Comparison of ENCODE assay signal across 18 cellular contexts in the genomic region with DNA sequence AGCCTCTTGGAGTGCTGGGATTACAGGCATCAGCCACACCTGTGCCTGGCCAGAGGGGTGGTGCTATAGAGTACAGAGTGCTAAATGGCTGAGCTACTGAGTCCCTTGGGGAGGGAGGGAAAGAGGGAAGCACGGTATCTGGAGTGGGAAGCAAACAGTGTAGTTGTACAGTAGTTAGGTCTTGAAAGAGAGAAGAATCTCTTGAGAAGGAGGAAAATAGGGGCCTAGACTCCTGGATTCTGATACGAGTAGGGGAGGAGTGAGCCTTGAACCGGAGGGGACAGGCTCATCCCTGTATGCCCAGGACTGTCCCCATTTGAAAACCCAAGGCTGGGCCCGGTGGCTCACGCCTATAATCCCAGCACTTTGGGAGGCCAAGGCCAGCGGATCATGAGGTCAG. TPM values are rescaled to one million over a fixed set of nuclear protein-coding genes. Genes with fewer than 3 reads are reported as not detected.
DNase-seq lines count a peak whose midpoint lies in the region; ATAC-seq and TF ChIP-seq lines count a peak whose summit lies in the region.
"Had no signal": no experiment of that assay in that cellular context is flagged by ENCODE, and none has a peak within 500 bp of the region (broad histone marks: within the 10 kb centered on the region; RNA-seq: fewer than 3 reads in every experiment).

No MANE protein-coding gene starts in this region.

- H3K27ac Mint-ChIP-seq in CD14-positive monocyte: peak overlapping the region in 6 of 7 donors; percentile 82 to 97 (median 95)
- no peak overlapping the region for H3K27ac Mint-ChIP-seq in endodermal cell
- H3K27ac Mint-ChIP-seq: neural progenitor cell had no signal

- no peaks in the 10 kb centered on the region for H3K27me3 ChIP-seq in endodermal cell (ENCODE audit: control insufficient read depth, insufficient read depth, low read length, poor library complexity, severe bottlenecking)
- H3K27me3 ChIP-seq: neural progenitor cell, right atrium auricular region, testis had no signal

- DNase-seq in AG08396 (ENCODE audit: low spot score) (peak; percentile 3), CD14-positive monocyte (ENCODE audit: low spot score) (no peak), RWPE1 (ENCODE audit: low spot score) (no peak), endodermal cell (peak; percentile 49), SIG-M5 (lab: John Stamatoyannopoulos, UW) (no peak)
- DNase-seq in stimulated activated CD4-positive, alpha-beta T cell treated with anti-CD3 and anti-CD28 coated beads, Interleukin-2, amount 100 ng/mL, for 48 hours: no peak
- DNase-seq: amniotic stem cell; MM.1S; NCI-H2081; stimulated activated CD4-positive, alpha-beta T cell treated with anti-CD3 and anti-CD28 coated beads, Interleukin-2, amount 100 ng/mL, for 24 hours; testis had no signal

- intact Hi-C loops in CD14-positive monocyte (cut with micrococcal nuclease): loop anchor here (5.0 to 10.0 kb wide), 3 partner anchors 48 to 152 kb away; a partner anchor contains a TSS

- TF ChIP-seq CTCF in CD14-positive monocyte (IDR thresholded peaks at IDR 0.05) (no peak), RWPE1 (conservative IDR thresholded peaks at IDR 0.05; ENCODE audit: low read depth) (no peak), endodermal cell (conservative IDR thresholded peaks at IDR 0.05) (no peak)

- H3K4me1 Mint-ChIP-seq in CD14-positive monocyte (peaks cover 68% of the 10 kb centered on the region), endodermal cell (peaks cover 9% of the 10 kb centered on the region)

- H3K9ac ChIP-seq in endodermal cell (ENCODE audit: extremely low read depth, low read length, poor library complexity, severe bottlenecking): no peak overlapping the region
- H3K9ac ChIP-seq: neural progenitor cell had no signal

- H3K4me3 Mint-ChIP-seq in CD14-positive monocyte: no peak overlapping the region
- H3K4me3 Mint-ChIP-seq in endodermal cell: no peak overlapping the region
- H3K4me3 Mint-ChIP-seq: neural progenitor cell had no signal

- ATAC-seq in GM18868 (IDR thresholded peaks at IDR 0.05; ENCODE audit: unreplicated experiment): no peak
- no peak for ATAC-seq in GM21360 (IDR thresholded peaks at IDR 0.05; ENCODE audit: unreplicated experiment)

- no peaks in the 10 kb centered on the region for H3K9me3 ChIP-seq in endodermal cell (ENCODE audit: control insufficient read depth, low read length)
- H3K9me3 ChIP-seq: right atrium auricular region, testis had no signal

- peaks cover 47% of the 10 kb centered on the region for H3K36me3 ChIP-seq in endodermal cell (ENCODE audit: control insufficient read depth, insufficient read depth, low read length)
- H3K36me3 ChIP-seq: neural progenitor cell had no signal

- H3K36me3 Mint-ChIP-seq in CD14-positive monocyte (peaks cover 42 to 65% of the 10 kb centered on the region in 2 donors), endodermal cell (ENCODE audit: low read depth) (peaks cover 36% of the 10 kb centered on the region)

- CTCF ChIA-PET in RWPE1 (lab: Yijun Ruan, JAX): interaction anchor here (0.5 to 1.0 kb wide), 2 partner anchors 30 to 1913 kb away, joined by 4 read pairs; no protein-coding TSS in a partner anchor

- H3K4me1 ChIP-seq in endodermal cell (ENCODE audit: control insufficient read depth, insufficient read depth, low read length): no peaks in the 10 kb centered on the region

- H3K9me3 Mint-ChIP-seq in CD14-positive monocyte (peaks cover 0 to 13% (median 0%) of the 10 kb centered on the region in 7 donors), endodermal cell (no peaks in the 10 kb centered on the region)
- H3K9me3 Mint-ChIP-seq: neural progenitor cell had no signal

- H3K27ac ChIP-seq in RWPE1 (peak overlapping the region; percentile 72), endodermal cell (ENCODE audit: low read depth, low read length) (no peak overlapping the region)
- H3K27ac ChIP-seq: C4-2B, epithelial cell of prostate, neural progenitor cell, right atrium auricular region, testis had no signal

- POLR2A ChIA-PET in RWPE1 (lab: Yijun Ruan, JAX; ENCODE audit: low non-redundant PET): no interaction called here

- H3K27me3 Mint-ChIP-seq in CD14-positive monocyte (ENCODE audit: low read depth in 3 of 3) (peaks cover 0 to 12% (median 2%) of the 10 kb centered on the region in 3 donors), endodermal cell (ENCODE audit: insufficient read depth) (no peaks in the 10 kb centered on the region)

- no peak overlapping the region for H3K4me3 ChIP-seq in endodermal cell (ENCODE audit: low read length)
- H3K4me3 ChIP-seq: lung, neural progenitor cell, right atrium auricular region, testis had no signal

- WGBS in endodermal cell (ENCODE audit: insufficient coverage in 1 of 2, insufficient read length in 1 of 2), 2 experiments: 91 to 94% methylated on average over 5 to 6 of the region's 6 CpGs

RNA-seq across cellular contexts. Expression of a gene that starts 5.1 kb away (rescaled TPM):
- polyA plus RNA-seq in CD14-positive monocyte: 100 to 1,000 TPM; 254 to 310 TPM
- total RNA-seq in endodermal cell: 100 to 1,000 TPM; 112 to 157 TPM
- 65.5 TPM for polyA plus RNA-seq in endodermal cell (2013, experiment 1 of 2)
- polyA plus RNA-seq in endodermal cell (2013, experiment 2 of 2): 69.2 TPM

RNA-seq across cellular contexts. Expression of a gene that starts 9.2 kb away (rescaled TPM):
- not detected for polyA plus RNA-seq in CD14-positive monocyte
- total RNA-seq in endodermal cell: 1 to 10 TPM; 2.7 to 5.6 TPM
- polyA plus RNA-seq in endodermal cell (2013, experiment 1 of 2): 10.6 TPM
- polyA plus RNA-seq in endodermal cell (2013, experiment 2 of 2): 8.2 TPM
- total RNA-seq: right atrium auricular region had no signal

RNA-seq across cellular contexts. Expression of a gene that starts 36.3 kb away (rescaled TPM):
- polyA plus RNA-seq in CD14-positive monocyte: not detected
- 1 to 10 TPM; 2.7 to 3.4 TPM for total RNA-seq in endodermal cell
- 48.2 TPM for polyA plus RNA-seq in endodermal cell (2013, experiment 1 of 2)
- polyA plus RNA-seq in endodermal cell (2013, experiment 2 of 2): 46.4 TPM
- total RNA-seq: lung, right atrium auricular region had no signal
- polyA plus RNA-seq: lung had no signal

RNA-seq across cellular contexts. Expression of a gene that starts 48.6 kb away (rescaled TPM):
- polyA plus RNA-seq in CD14-positive monocyte: 10 to 100 TPM; 47.0 to 64.9 TPM
- total RNA-seq in endodermal cell: 1 to 10 TPM in 1 of 2 donors, under 1 TPM in 1; 0.20 to 2.6 TPM
- polyA plus RNA-seq in endodermal cell (2013, experiment 1 of 2): 0.46 TPM
- 0.58 TPM for polyA plus RNA-seq in endodermal cell (2013, experiment 2 of 2)

Comparison
In these comparisons a context has a peak if more than half of its experiments do, and no peak if none do; other contexts are left out.
1. DNase-seq: peak in AG08396 (single experiment) and endodermal cell (single experiment); none in CD14-positive monocyte (single experiment), RWPE1 (single experiment), stimulated activated CD4-positive, alpha-beta T cell treated with anti-CD3 and anti-CD28 coated beads, Interleukin-2, amount 100 ng/mL, for 48 hours (0 of 2) and SIG-M5 (single experiment).